ENCODE assay signal across 13 cellular contexts in genomic region chr3:177523991-177524438, GRCh38.
A peak's percentile ranks its signal among the peaks of the same experiment; 100 is the strongest.
DNase-seq lines count a peak whose midpoint lies in the region; ATAC-seq, FAIRE-seq and TF ChIP-seq lines count a peak whose summit lies in the region.
"Had no signal": no experiment of that assay in that cellular context is flagged by ENCODE, and none has a peak within 500 bp of the region (broad histone marks: within the 10 kb centered on the region; RNA-seq: fewer than 3 reads in every experiment).

No MANE protein-coding gene starts in this region.

- no peak overlapping the region for H3K27ac Mint-ChIP-seq in stimulated activated naive B cell treated with anti-CD40 and anti-IgM and Interleukin-4, amounts not matched to agents 10 μg/mL and 1 μg/mL and 100 μg/mL, for 72 hours
- H3K27ac Mint-ChIP-seq: endodermal cell; stimulated activated effector memory CD8-positive, alpha-beta T cell treated with anti-CD3 and anti-CD28 coated beads, Interleukin-12 subunit alpha, Interleukin-12 subunit beta, amount 100 ng/mL, for 72 hours had no signal

- no peaks in the 10 kb centered on the region for H4K20me1 ChIP-seq in hepatocyte (ENCODE audit: insufficient read depth, poor library complexity, severe bottlenecking)

- WGBS in hepatocyte (ENCODE audit: low lambda C conversion rate, missing lambda C conversion rate) = 37% methylated on average over 4 of the region's 4 CpGs
- WGBS in small intestine, 3 donors = 23 to 48% (median 29%) methylated on average over 4 of the region's 4 CpGs

- peaks cover 2 to 3% of the 10 kb centered on the region in 2 donors for H3K9me3 Mint-ChIP-seq in stimulated activated naive B cell treated with anti-CD40 and anti-IgM and Interleukin-4, amounts not matched to agents 10 μg/mL and 1 μg/mL and 100 μg/mL, for 72 hours
- H3K9me3 Mint-ChIP-seq: stimulated activated effector memory CD8-positive, alpha-beta T cell treated with anti-CD3 and anti-CD28 coated beads, Interleukin-12 subunit alpha, Interleukin-12 subunit beta, amount 100 ng/mL, for 72 hours had no signal

- no peak for ATAC-seq in stimulated activated naive B cell treated with anti-CD40 and anti-IgM and Interleukin-4, amounts not matched to agents 10 μg/mL and 1 μg/mL and 100 μg/mL, for 72 hours (replicated peaks)
- no peak for ATAC-seq in HG02870 (IDR thresholded peaks at IDR 0.05; ENCODE audit: unreplicated experiment)
- ATAC-seq: stimulated activated effector memory CD8-positive, alpha-beta T cell treated with anti-CD3 and anti-CD28 coated beads, Interleukin-12 subunit alpha, Interleukin-12 subunit beta, amount 100 ng/mL, for 72 hours had no signal

- peaks cover 4% of the 10 kb centered on the region in 2 donors for H3K27me3 Mint-ChIP-seq in stimulated activated naive B cell treated with anti-CD40 and anti-IgM and Interleukin-4, amounts not matched to agents 10 μg/mL and 1 μg/mL and 100 μg/mL, for 72 hours

- no peak overlapping the region for H3K4me2 ChIP-seq in hepatocyte

- H3K4me1 ChIP-seq in hepatocyte (ENCODE audit: insufficient read depth) (peaks cover 5% of the 10 kb centered on the region), small intestine (ENCODE audit: control insufficient read depth in 2 of 2, insufficient read depth in 1 of 2, low read depth in 1 of 2, low read length in 1 of 2) (peaks cover 4 to 9% of the 10 kb centered on the region in 2 donors)

- no peaks in the 10 kb centered on the region for H3K36me3 ChIP-seq in hepatocyte (replicated peaks; ENCODE audit: insufficient read depth, low read depth)
- H3K36me3 ChIP-seq in small intestine (ENCODE audit: control insufficient read depth in 2 of 2, insufficient read depth in 2 of 2, low read length in 2 of 2) = no peaks in the 10 kb centered on the region

- no peaks in the 10 kb centered on the region for H3K9me3 ChIP-seq in hepatocyte (ENCODE audit: low read depth)
- no peaks in the 10 kb centered on the region for H3K9me3 ChIP-seq in small intestine (ENCODE audit: control insufficient read depth, low read depth)

- no peaks in the 10 kb centered on the region for H3K9me2 ChIP-seq in hepatocyte (replicated peaks; ENCODE audit: insufficient read depth)

- H2AFZ ChIP-seq in hepatocyte = no peak overlapping the region

- H3K27me3 ChIP-seq in hepatocyte (no peaks in the 10 kb centered on the region), small intestine (ENCODE audit: control insufficient read depth in 2 of 2, insufficient read depth in 2 of 2, low read length in 2 of 2) (no peaks in the 10 kb centered on the region)

- TF ChIP-seq CTCF in hepatocyte (IDR thresholded peaks at IDR 0.05; ENCODE audit: poor library complexity) = no peak

- H3K27ac ChIP-seq in hepatocyte (peak overlapping the region; percentile 62), small intestine (ENCODE audit: low read depth in 1 of 2, low read length in 1 of 2) (no peak overlapping the region)

- FAIRE-seq in small intestine (lab: Jason Lieb, UNC) = no peak
- FAIRE-seq: GM12892 had no signal

- H3K36me3 Mint-ChIP-seq in stimulated activated naive B cell treated with anti-CD40 and anti-IgM and Interleukin-4, amounts not matched to agents 10 μg/mL and 1 μg/mL and 100 μg/mL, for 72 hours = no peaks in the 10 kb centered on the region
- H3K36me3 Mint-ChIP-seq: stimulated activated effector memory CD8-positive, alpha-beta T cell treated with anti-CD3 and anti-CD28 coated beads, Interleukin-12 subunit alpha, Interleukin-12 subunit beta, amount 100 ng/mL, for 72 hours had no signal

- H3K4me3 Mint-ChIP-seq in stimulated activated naive B cell treated with anti-CD40 and anti-IgM and Interleukin-4, amounts not matched to agents 10 μg/mL and 1 μg/mL and 100 μg/mL, for 72 hours = no peak overlapping the region
- H3K4me3 Mint-ChIP-seq: endodermal cell; stimulated activated effector memory CD8-positive, alpha-beta T cell treated with anti-CD3 and anti-CD28 coated beads, Interleukin-12 subunit alpha, Interleukin-12 subunit beta, amount 100 ng/mL, for 72 hours had no signal

- no peaks in the 10 kb centered on the region for H3K79me2 ChIP-seq in hepatocyte

- DNase-seq in NCI-H1436 (lab: John Stamatoyannopoulos, UW) = peak; percentile 16
- DNase-seq in NCI-H1436 treated with DMSO at 0.1 percent for 48 hours (lab: John Stamatoyannopoulos, UW) = no peak
- peak; percentile 7 for DNase-seq in SK-N-DZ (ENCODE audit: low spot score)
- DNase-seq in hepatocyte (ENCODE audit: low spot score) = peak; percentile 59
- DNase-seq in small intestine = peak; percentile 61
- DNase-seq in stimulated activated naive B cell treated with anti-CD40 and anti-IgM and Interleukin-4, amounts not matched to agents 10 μg/mL and 1 μg/mL and 100 μg/mL, for 72 hours = no peak
- no peak for DNase-seq in activated CD4-positive, CD25-positive, alpha-beta regulatory T cell treated with anti-CD3 and anti-CD28 coated beads, Interleukin-2, amount 50 U/mL, for 72 hours
- DNase-seq: 8988T, endodermal cell, T1000 had no signal

- no peak overlapping the region for H3K4me3 ChIP-seq in hepatocyte
- no peak overlapping the region for H3K4me3 ChIP-seq in small intestine (ENCODE audit: low read depth in 1 of 2, low read length in 2 of 2)

- H3K4me1 Mint-ChIP-seq in stimulated activated naive B cell treated with anti-CD40 and anti-IgM and Interleukin-4, amounts not matched to agents 10 μg/mL and 1 μg/mL and 100 μg/mL, for 72 hours = peaks cover 5 to 8% of the 10 kb centered on the region in 2 donors

Comparison
In these comparisons a context has a peak if more than half of its experiments do, and no peak if none do; other contexts are left out.
1. DNase-seq: peak in NCI-H1436 (single experiment), SK-N-DZ (single experiment), hepatocyte (single experiment) and small intestine (single experiment); none in NCI-H1436 treated with DMSO at 0.1 percent for 48 hours (single experiment), stimulated activated naive B cell treated with anti-CD40 and anti-IgM and Interleukin-4, amounts not matched to agents 10 μg/mL and 1 μg/mL and 100 μg/mL, for 72 hours (single experiment) and activated CD4-positive, CD25-positive, alpha-beta regulatory T cell treated with anti-CD3 and anti-CD28 coated beads, Interleukin-2, amount 50 U/mL, for 72 hours (single experiment).